ENCODE assay signal across 9 cellular contexts in genomic region chr15:78415284-78415683, GRCh38. TPM values are rescaled to one million over a fixed set of nuclear protein-coding genes. Genes with fewer than 3 reads are reported as not detected.
A peak's percentile ranks its signal among the peaks of the same experiment; 100 is the strongest.
DNase-seq lines count a peak whose midpoint lies in the region; ATAC-seq and TF ChIP-seq lines count a peak whose summit lies in the region.
"Had no signal": no experiment of that assay in that cellular context is flagged by ENCODE, and none has a peak within 500 bp of the region (broad histone marks: within the 10 kb centered on the region; RNA-seq: fewer than 3 reads in every experiment).

No MANE protein-coding gene starts in this region.

- no peaks in the 10 kb centered on the region for H3K27me3 ChIP-seq in testis

- ATAC-seq in WTC11 (peak; percentile 85), mucosa of descending colon (peak; percentile 60), HG03457 (IDR thresholded peaks at IDR 0.05; ENCODE audit: unreplicated experiment) (no peak)
- ATAC-seq in natural killer cell treated with Interleukin-12 subunit alpha and Interleukin-12 subunit beta and Interleukin-15 and Interleukin-18, amount 100 ng/mL, for 72 hours: no peak

- no peaks in the 10 kb centered on the region for H3K36me3 ChIP-seq in mucosa of descending colon (ENCODE audit: low read depth)
- H3K36me3 ChIP-seq in testis (ENCODE audit: low read depth, missing control alignments): no peaks in the 10 kb centered on the region

- H3K9me3 ChIP-seq in mucosa of descending colon: no peaks in the 10 kb centered on the region
- H3K9me3 ChIP-seq in testis: no peaks in the 10 kb centered on the region

- H3K4me3 Mint-ChIP-seq in WTC11: no peak overlapping the region
- no peak overlapping the region for H3K4me3 Mint-ChIP-seq in natural killer cell treated with Interleukin-12 subunit alpha and Interleukin-12 subunit beta and Interleukin-15 and Interleukin-18, amount 100 ng/mL, for 72 hours
- H3K4me3 Mint-ChIP-seq: activated B cell treated with CpG ODN at 0.5 μM for 24 hours had no signal

- peak; percentile 27 for DNase-seq in EL
- peak; percentile 44 for DNase-seq in NCI-H1694 (lab: John Stamatoyannopoulos, UW)
- DNase-seq in WTC11 (ENCODE audit: low spot score): no peak
- no peak for DNase-seq in mucosa of descending colon
- no peak for DNase-seq in natural killer cell treated with Interleukin-12 subunit alpha and Interleukin-12 subunit beta and Interleukin-15 and Interleukin-18, amount 100 ng/mL, for 72 hours (ENCODE audit: low spot score)
- DNase-seq in GM10248 (ENCODE audit: extremely low spot score): no peak
- no peak for DNase-seq in testis
- DNase-seq: activated B cell treated with CpG ODN at 0.5 μM for 24 hours had no signal

- H3K4me3 ChIP-seq in mucosa of descending colon (no peak overlapping the region), testis (no peak overlapping the region)

- POLR2A ChIA-PET in WTC11 (lab: Charles Lee): interaction anchor here (0.6 kb wide), 1 partner anchor 163 kb away, joined by 3 read pairs; no protein-coding TSS in a partner anchor
- POLR2A ChIA-PET in GM10248 (lab: Yijun Ruan, JAX): no interaction called here

- intact Hi-C loops in mucosa of descending colon (cut with DNase I, micrococcal nuclease) (no loop called here), testis (cut with DNase I; ENCODE audit: low total_unique reads) (no loop called here)

- H3K27ac ChIP-seq in testis: no peak overlapping the region

- no peak for TF ChIP-seq POLR2A in testis (IDR thresholded peaks at IDR 0.05)

- WGBS in testis, 2 donors: 67 to 74% methylated on average over 4 of the region's 4 CpGs

- peaks cover 12% of the 10 kb centered on the region for H3K4me1 Mint-ChIP-seq in WTC11
- no peaks in the 10 kb centered on the region for H3K4me1 Mint-ChIP-seq in natural killer cell treated with Interleukin-12 subunit alpha and Interleukin-12 subunit beta and Interleukin-15 and Interleukin-18, amount 100 ng/mL, for 72 hours (ENCODE audit: low read depth in 2 of 2)
- H3K4me1 Mint-ChIP-seq: activated B cell treated with CpG ODN at 0.5 μM for 24 hours had no signal

- H3K36me3 Mint-ChIP-seq in WTC11: peaks cover 4% of the 10 kb centered on the region; the same call in 1 of the 2 replicates
- no peaks in the 10 kb centered on the region for H3K36me3 Mint-ChIP-seq in natural killer cell treated with Interleukin-12 subunit alpha and Interleukin-12 subunit beta and Interleukin-15 and Interleukin-18, amount 100 ng/mL, for 72 hours

- H3K27me3 Mint-ChIP-seq in WTC11 (ENCODE audit: low read depth): peaks cover 8% of the 10 kb centered on the region; the same call in 1 of the 2 replicates
- peaks cover 13 to 15% of the 10 kb centered on the region in 2 donors for H3K27me3 Mint-ChIP-seq in natural killer cell treated with Interleukin-12 subunit alpha and Interleukin-12 subunit beta and Interleukin-15 and Interleukin-18, amount 100 ng/mL, for 72 hours

- TF ChIP-seq CTCF in WTC11 (IDR thresholded peaks at IDR 0.05) (no peak), mucosa of descending colon (IDR thresholded peaks at IDR 0.05) (no peak), GM10248 (IDR thresholded peaks at IDR 0.05; ENCODE audit: control extremely low read depth, extremely low read depth, low read depth, missing control alignments) (no peak), testis (IDR thresholded peaks at IDR 0.05) (no peak)

- H3K4me1 ChIP-seq in mucosa of descending colon (ENCODE audit: low read depth) (peaks cover 26% of the 10 kb centered on the region), testis (no peaks in the 10 kb centered on the region)

- H3K9me3 Mint-ChIP-seq in WTC11: peaks cover 7% of the 10 kb centered on the region
- no peaks in the 10 kb centered on the region for H3K9me3 Mint-ChIP-seq in natural killer cell treated with Interleukin-12 subunit alpha and Interleukin-12 subunit beta and Interleukin-15 and Interleukin-18, amount 100 ng/mL, for 72 hours
- H3K9me3 Mint-ChIP-seq: activated B cell treated with CpG ODN at 0.5 μM for 24 hours had no signal

- CTCF ChIA-PET in WTC11 (lab: Charles Lee): interaction anchor here (0.7 to 3.7 kb wide), 22 partner anchors 10 to 150 kb away, joined by 3 to 28 read pairs (median 4); partner anchors contain the start of genes CHRNA5, CRABP1 and SKIC8
- CTCF ChIA-PET in GM10248 (lab: Yijun Ruan, JAX): interaction anchor here (1.0 to 1.6 kb wide), 3 partner anchors 26 to 109 kb away, joined by 3 to 4 read pairs (median 3); no protein-coding TSS in a partner anchor

- H3K27ac Mint-ChIP-seq in WTC11: no peak overlapping the region
- no peak overlapping the region for H3K27ac Mint-ChIP-seq in natural killer cell treated with Interleukin-12 subunit alpha and Interleukin-12 subunit beta and Interleukin-15 and Interleukin-18, amount 100 ng/mL, for 72 hours
- H3K27ac Mint-ChIP-seq: activated B cell treated with CpG ODN at 0.5 μM for 24 hours had no signal

TF ChIP-seq in WTC11, 78 proteins besides CTCF, POLR2A, EP300 and RAD21 (continues in another document):
- TF ChIP-seq CDX4 (CRISPR knock-in tag; IDR thresholded peaks at IDR 0.05; ENCODE audit: borderline replicate concordance) (no peak), NFATC4 (CRISPR knock-in tag; IDR thresholded peaks at IDR 0.05) (no peak), NFE2L1 (CRISPR knock-in tag; IDR thresholded peaks at IDR 0.05) (no peak), PREB (CRISPR knock-in tag; IDR thresholded peaks at IDR 0.05; ENCODE audit: borderline replicate concordance) (no peak), FOXK1 (CRISPR knock-in tag; IDR thresholded peaks at IDR 0.05) (no peak), STAT6 (CRISPR knock-in tag; conservative IDR thresholded peaks at IDR 0.05; ENCODE audit: low read depth) (no peak), OVOL2 (CRISPR knock-in tag; IDR thresholded peaks at IDR 0.05; ENCODE audit: borderline replicate concordance) (no peak), RORB (CRISPR knock-in tag; IDR thresholded peaks at IDR 0.05) (no peak), FOXP4 (CRISPR knock-in tag; IDR thresholded peaks at IDR 0.05) (no peak), ZNF232 (CRISPR knock-in tag; IDR thresholded peaks at IDR 0.05) (no peak)
- TF ChIP-seq, protein P1, sequence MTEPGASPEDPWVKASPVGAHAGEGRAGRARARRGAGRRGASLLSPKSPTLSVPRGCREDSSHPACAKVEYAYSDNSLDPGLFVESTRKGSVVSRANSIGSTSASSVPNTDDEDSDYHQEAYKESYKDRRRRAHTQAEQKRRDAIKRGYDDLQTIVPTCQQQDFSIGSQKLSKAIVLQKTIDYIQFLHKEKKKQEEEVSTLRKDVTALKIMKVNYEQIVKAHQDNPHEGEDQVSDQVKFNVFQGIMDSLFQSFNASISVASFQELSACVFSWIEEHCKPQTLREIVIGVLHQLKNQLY (CRISPR knock-in tag; IDR thresholded peaks at IDR 0.05): no peak

RNA-seq across cellular contexts. Expression of gene IREB2, which starts 22.7 kb away (rescaled TPM):
- total RNA-seq in WTC11 (2021) (86.0 to 89.5 TPM (median 89.3 TPM) in 3 replicates), mucosa of descending colon (10 to 100 TPM; 51.7 to 62.7 (median 62.0) TPM), testis (10 to 100 TPM; 52.3 to 69.0 TPM)
- 10 to 100 TPM; 79.0 to 92.8 TPM for total RNA-seq in natural killer cell treated with Interleukin-12 subunit alpha and Interleukin-12 subunit beta and Interleukin-15 and Interleukin-18, amount 100 ng/mL, for 72 hours
- polyA plus RNA-seq in testis (ENCODE audit: insufficient read depth, low read depth, low replicate concordance): 43.1 TPM

Comparison
In these comparisons a context has a peak if more than half of its experiments do, and no peak if none do; other contexts are left out.
1. DNase-seq: peak in EL (single experiment) and NCI-H1694 (single experiment); none in WTC11 (single experiment), mucosa of descending colon (0 of 3), natural killer cell treated with Interleukin-12 subunit alpha and Interleukin-12 subunit beta and Interleukin-15 and Interleukin-18, amount 100 ng/mL, for 72 hours (single experiment), GM10248 (single experiment) and testis (single experiment).
2. ATAC-seq: peak in WTC11 (single experiment) and mucosa of descending colon (single experiment); none in natural killer cell treated with Interleukin-12 subunit alpha and Interleukin-12 subunit beta and Interleukin-15 and Interleukin-18, amount 100 ng/mL, for 72 hours (0 of 2) and HG03457 (single experiment).